Comparison of ENCODE assay signal across 1 cellular context in genomic region chr20:45034436-45034835, GRCh38.
TF ChIP-seq lines count a peak whose summit lies in the region.

No MANE protein-coding gene starts in this region.

TF ChIP-seq in GM12878, 131 proteins besides CTCF, POLR2A, EP300 and RAD21:
- TF ChIP-seq RUNX3 (IDR thresholded peaks at IDR 0.05; ENCODE audit: low read length) (peak; percentile 81), ZSCAN29 (IDR thresholded peaks at IDR 0.05) (no peak), SMC3 (IDR thresholded peaks at IDR 0.05; ENCODE audit: borderline replicate concordance, low read length) (no peak)
